16 cellular contexts compared by ENCODE assay signal in the genomic region with DNA sequence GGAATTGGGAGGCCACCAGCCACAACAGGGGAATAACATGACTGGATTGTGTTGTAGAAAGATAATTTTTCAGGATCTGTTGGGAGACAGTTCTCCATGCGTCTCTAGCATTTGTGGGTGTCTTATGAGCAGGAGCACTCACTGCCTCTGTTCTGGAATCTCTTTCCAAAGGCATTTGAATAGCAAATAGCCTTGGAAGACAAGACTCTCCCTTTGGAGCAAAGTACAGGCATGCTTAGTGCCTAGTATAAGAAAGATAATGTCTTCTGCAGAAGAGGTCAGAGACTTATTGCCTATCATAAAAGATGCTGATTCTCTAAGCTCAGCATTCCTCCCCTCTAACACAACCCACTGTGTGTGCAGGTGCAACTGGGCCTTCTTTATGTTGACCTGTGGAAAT.
"Had no signal": no experiment of that assay in that cellular context is flagged by ENCODE, and none has a peak within 500 bp of the region (broad histone marks: within the 10 kb centered on the region; RNA-seq: fewer than 3 reads in every experiment).

No MANE protein-coding gene starts in this region.

- H3K27me3 Mint-ChIP-seq: activated CD8-positive, alpha-beta memory T cell treated with anti-CD3 and anti-CD28 coated beads, Interleukin-2, amount 10 ng/mL, durations not matched to agents 7 days and 5 days; activated naive CD8-positive, alpha-beta T cell treated with anti-CD3 and anti-CD28 coated beads, Interleukin-2, amount 10 ng/mL, durations not matched to agents 7 days and 5 days had no signal

- H3K36me3 ChIP-seq: breast epithelium, heart left ventricle, left lung, pancreas, uterus had no signal

- H3K4me3 ChIP-seq: breast epithelium, heart left ventricle, left lung, pancreas, uterus had no signal

- H3K27ac Mint-ChIP-seq: activated CD8-positive, alpha-beta memory T cell treated with anti-CD3 and anti-CD28 coated beads, Interleukin-2, amount 10 ng/mL, durations not matched to agents 7 days and 5 days; activated naive CD8-positive, alpha-beta T cell treated with anti-CD3 and anti-CD28 coated beads, Interleukin-2, amount 10 ng/mL, durations not matched to agents 7 days and 5 days had no signal

- FAIRE-seq: frontal cortex, pancreas, TTC549 had no signal

- H3K27ac ChIP-seq: breast epithelium, left lung, pancreas, uterus had no signal

- DNase-seq: activated CD4-positive, alpha-beta T cell treated with anti-CD3 and anti-CD28 coated beads, Interleukin-2, amount 50 U/mL, for 4 hours; activated CD8-positive, alpha-beta memory T cell treated with anti-CD3 and anti-CD28 coated beads, Interleukin-2, amount 10 ng/mL, durations not matched to agents 7 days and 5 days; activated naive CD8-positive, alpha-beta T cell treated with anti-CD3 and anti-CD28 coated beads, Interleukin-2, amount 10 ng/mL, durations not matched to agents 7 days and 5 days; anterior cingulate cortex; heart left ventricle; islet precursor cell; left lung; mesendoderm; pancreas; stimulated activated CD4-positive, alpha-beta T cell treated with anti-CD3 and anti-CD28 coated beads, Interleukin-15, amount 100 ng/mL, for 24 hours; stimulated activated CD4-positive, alpha-beta T cell treated with anti-CD3 and anti-CD28 coated beads, Interleukin-4, amount 100 ng/mL, for 24 hours; T-helper 2 cell; uterus had no signal

- H3K4me3 Mint-ChIP-seq: activated CD8-positive, alpha-beta memory T cell treated with anti-CD3 and anti-CD28 coated beads, Interleukin-2, amount 10 ng/mL, durations not matched to agents 7 days and 5 days; activated naive CD8-positive, alpha-beta T cell treated with anti-CD3 and anti-CD28 coated beads, Interleukin-2, amount 10 ng/mL, durations not matched to agents 7 days and 5 days had no signal

- ATAC-seq: activated CD8-positive, alpha-beta memory T cell treated with anti-CD3 and anti-CD28 coated beads, Interleukin-2, amount 10 ng/mL, durations not matched to agents 7 days and 5 days; heart left ventricle; left lung; pancreas had no signal

- H3K9me3 ChIP-seq: breast epithelium, heart left ventricle, left lung, pancreas, uterus had no signal

- H3K27me3 ChIP-seq: breast epithelium, heart left ventricle, left lung, pancreas, uterus had no signal
